ENCODE assay signal across 25 cellular contexts in genomic region chr10:60555710-60556109, GRCh38.
"Had no signal": no experiment of that assay in that cellular context is flagged by ENCODE, and none has a peak within 500 bp of the region (broad histone marks: within the 10 kb centered on the region; RNA-seq: fewer than 3 reads in every experiment).

No MANE protein-coding gene starts in this region.

- ATAC-seq: activated CD4-positive, alpha-beta T cell treated with anti-CD3 and anti-CD28 coated beads for 36 hours; activated CD4-positive, CD25-positive, alpha-beta regulatory T cell treated with anti-CD3 and anti-CD28 coated beads, Interleukin-2, amount 50 U/mL, for 24 hours; activated naive CD4-positive, alpha-beta T cell treated with anti-CD3 and anti-CD28 coated beads, Interleukin-2, amount 50 U/mL, for 72 hours; WTC11 had no signal

- H3K27ac Mint-ChIP-seq: activated CD4-positive, alpha-beta T cell treated with anti-CD3 and anti-CD28 coated beads for 36 hours; activated CD4-positive, alpha-beta T cell treated with anti-CD3 and anti-CD28 coated beads, Interleukin-2, amount 10 ng/mL, durations not matched to agents 7 days and 5 days; activated naive CD4-positive, alpha-beta T cell treated with anti-CD3 and anti-CD28 coated beads for 36 hours; activated naive CD4-positive, alpha-beta T cell treated with anti-CD3 and anti-CD28 coated beads, Interleukin-2, amount 50 U/mL, for 72 hours; activated T-helper 1 cell treated with anti-CD3 and anti-CD28 coated beads, Interleukin-12 subunit alpha, Interleukin-12 subunit beta, Interleukin-2, Interleukin-4 antibody, amounts not matched to agents 30 ng/mL and 10 ng/mL and 1 ng/mL, durations not matched to agents 14 hours and 24 hours and 36 hours; IgD-negative memory B cell; WTC11 had no signal

- DNase-seq: activated CD4-positive, alpha-beta T cell treated with anti-CD3 and anti-CD28 coated beads for 36 hours; activated CD4-positive, alpha-beta T cell treated with anti-CD3 and anti-CD28 coated beads, Interleukin-2, amount 10 ng/mL, durations not matched to agents 7 days and 5 days; activated CD4-positive, alpha-beta T cell treated with anti-CD3 and anti-CD28 coated beads, Interleukin-2, amount 50 U/mL, for 48 hours; activated gamma-delta T cell treated with Interleukin-2 at 50 U/mL for 16 hours; activated naive CD4-positive, alpha-beta T cell treated with anti-CD3 and anti-CD28 coated beads for 36 hours; activated T-cell treated with anti-CD3 and anti-CD28 coated beads, Interleukin-2, amount 50 U/mL, for 1 hour; amniotic stem cell; Karpas-422; KBM-7; NCI-H1105; NCI-H1417 treated with DMSO at 0.1 percent for 48 hours; NCI-H187 treated with DMSO at 0.1 percent for 48 hours; NCI-H2081; NCI-H345; NCI-H524 treated with DMSO at 0.1 percent for 48 hours; PC-9; Right ventricle myocardium superior had no signal

- H3K27me3 Mint-ChIP-seq: activated CD4-positive, alpha-beta T cell treated with anti-CD3 and anti-CD28 coated beads for 36 hours; activated CD4-positive, alpha-beta T cell treated with anti-CD3 and anti-CD28 coated beads, Interleukin-2, amount 10 ng/mL, durations not matched to agents 7 days and 5 days; central memory CD8-positive, alpha-beta T cell; IgD-negative memory B cell had no signal

- H3K4me3 ChIP-seq: ascending aorta, cardiac muscle cell, PC-9 had no signal

- H3K9me3 Mint-ChIP-seq: central memory CD8-positive, alpha-beta T cell had no signal

- H3K4me1 Mint-ChIP-seq: activated CD4-positive, alpha-beta T cell treated with anti-CD3 and anti-CD28 coated beads, Interleukin-2, amount 10 ng/mL, durations not matched to agents 7 days and 5 days; WTC11 had no signal

- H3K27ac ChIP-seq: ascending aorta, cardiac muscle cell, PC-9 had no signal

- H3K27me3 ChIP-seq: ascending aorta, cardiac muscle cell had no signal

- H3K9me3 ChIP-seq: ascending aorta had no signal

- H3K36me3 ChIP-seq: ascending aorta, cardiac muscle cell had no signal

- H3K4me1 ChIP-seq: ascending aorta had no signal

- H3K4me3 Mint-ChIP-seq: activated CD4-positive, alpha-beta T cell treated with anti-CD3 and anti-CD28 coated beads for 36 hours; activated CD4-positive, alpha-beta T cell treated with anti-CD3 and anti-CD28 coated beads, Interleukin-2, amount 10 ng/mL, durations not matched to agents 7 days and 5 days; activated naive CD4-positive, alpha-beta T cell treated with anti-CD3 and anti-CD28 coated beads for 36 hours; activated T-helper 1 cell treated with anti-CD3 and anti-CD28 coated beads, Interleukin-12 subunit alpha, Interleukin-12 subunit beta, Interleukin-2, Interleukin-4 antibody, amounts not matched to agents 30 ng/mL and 10 ng/mL and 1 ng/mL, durations not matched to agents 14 hours and 24 hours and 36 hours; central memory CD8-positive, alpha-beta T cell; IgD-negative memory B cell; WTC11 had no signal
